Comparison of ENCODE assay signal across 1 cellular context in the genomic region with DNA sequence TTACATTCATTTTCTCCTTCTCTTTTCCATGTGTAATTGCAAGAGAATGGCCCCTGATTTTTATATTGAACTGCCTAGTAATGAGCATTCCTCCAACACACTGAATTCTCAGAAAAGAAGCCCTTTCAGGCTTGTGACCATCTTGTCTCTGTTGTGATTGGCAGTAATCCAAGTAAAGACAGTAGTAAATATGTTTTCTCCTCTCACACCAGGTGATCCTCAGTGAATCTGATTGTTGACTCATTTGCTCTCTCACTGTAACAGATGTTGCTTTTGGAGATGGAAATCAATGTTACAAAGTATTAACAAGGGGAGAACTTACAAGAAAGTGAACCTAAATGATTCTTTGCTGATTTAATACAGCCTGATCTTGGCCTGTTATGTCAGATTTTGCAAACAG.
TF ChIP-seq lines count a peak whose summit lies in the region.

No MANE protein-coding gene starts in this region.

TF ChIP-seq in endothelial cell of umbilical vein, 7 proteins besides CTCF, POLR2A, EP300 and RAD21 (continued from another document):
- TF ChIP-seq GATA2 (IDR thresholded peaks at IDR 0.05; ENCODE audit: insufficient read depth, insufficient read length, low read depth, low read length) (no peak), MYC (IDR thresholded peaks at IDR 0.05; ENCODE audit: low read depth, low read length) (no peak), FOS (IDR thresholded peaks at IDR 0.05; ENCODE audit: borderline replicate concordance, insufficient read depth, low read length) (no peak)
TF ChIP-seq in endothelial cell of umbilical vein: peak in this region for 0.
